Comparison of ENCODE assay signal across 3 cellular contexts in the genomic region with DNA sequence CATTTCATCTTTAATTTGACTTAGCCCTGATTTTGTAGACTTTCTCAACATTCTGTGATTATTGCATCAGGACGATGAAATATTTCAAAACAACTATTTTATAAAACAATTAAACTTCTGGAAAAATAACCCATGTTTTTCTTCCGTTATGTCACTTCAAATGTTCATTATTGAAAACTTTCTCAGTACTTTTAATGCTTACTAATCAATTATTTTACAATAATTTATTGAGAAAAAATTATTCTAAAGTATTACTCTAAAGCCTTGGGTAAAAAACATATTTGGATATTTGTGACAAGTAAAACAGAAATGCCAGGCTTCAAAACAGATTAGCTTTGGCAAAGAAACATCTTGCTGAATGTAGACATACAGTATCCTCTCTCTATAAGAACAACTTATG.
TF ChIP-seq lines count a peak whose summit lies in the region.

No MANE protein-coding gene starts in this region.

TF ChIP-seq in A549, 52 proteins besides CTCF, POLR2A, EP300 and RAD21:
- no peak for TF ChIP-seq NFE2L2 (conservative IDR thresholded peaks at IDR 0.05; ENCODE audit: low read length)
- TF ChIP-seq TP53 (CRISPR knock-in tag; IDR thresholded peaks at IDR 0.05): no peak
- peak; percentile 81 for TF ChIP-seq MAFK (IDR thresholded peaks at IDR 0.05; ENCODE audit: partially characterized antibody)
- TF ChIP-seq SREBF2 (IDR thresholded peaks at IDR 0.05): no peak

TF ChIP-seq in IMR-90, 13 proteins besides CTCF, POLR2A, EP300 and RAD21:
- TF ChIP-seq RCOR1 (IDR thresholded peaks at IDR 0.05; ENCODE audit: insufficient replicate concordance, low read length) (no peak), MAFK (IDR thresholded peaks at IDR 0.05; ENCODE audit: low read depth, low read length) (peak; percentile 30; the same call in 1 of the 2 replicates)

TF ChIP-seq in K562, 482 proteins besides CTCF, POLR2A, EP300 and RAD21:
- TF ChIP-seq ZNF316 (IDR thresholded peaks at IDR 0.05) (peak; percentile 91), TAF15 (IDR thresholded peaks at IDR 0.05; ENCODE audit: low read depth, low read length) (no peak), MAFF (IDR thresholded peaks at IDR 0.05; ENCODE audit: low read length) (peak; percentile 20; the same call in 1 of the 2 replicates), GATAD2B (IDR thresholded peaks at IDR 0.05; ENCODE audit: borderline replicate concordance) (no peak), DDX20 (tag; IDR thresholded peaks at IDR 0.05; ENCODE audit: low read depth) (no peak), ILK (tag; IDR thresholded peaks at IDR 0.05; ENCODE audit: borderline replicate concordance, low read depth) (no peak), ELF2 (CRISPR knock-in tag; IDR thresholded peaks at IDR 0.05) (no peak), SREBF1 (IDR thresholded peaks at IDR 0.05; ENCODE audit: borderline replicate concordance, low read depth, low read length) (no peak), KLF1 (tag; IDR thresholded peaks at IDR 0.05) (no peak), C11orf30 (IDR thresholded peaks at IDR 0.05; ENCODE audit: low read depth) (peak; percentile 76), MYBL2 (IDR thresholded peaks at IDR 0.05; ENCODE audit: low read depth) (no peak), MYBL2 (CRISPR knock-in tag; IDR thresholded peaks at IDR 0.05; ENCODE audit: borderline replicate concordance) (no peak), RFX5 (IDR thresholded peaks at IDR 0.05; ENCODE audit: low read depth, low read length) (no peak), TRIM24 (IDR thresholded peaks at IDR 0.05) (peak in 1 of 2 experiments; percentile 30; a peak in 1 of 4 replicates), ZNF165 (CRISPR knock-in tag; IDR thresholded peaks at IDR 0.05; ENCODE audit: borderline replicate concordance) (no peak), ZNF717 (CRISPR knock-in tag; IDR thresholded peaks at IDR 0.05) (no peak), CEBPG (CRISPR knock-in tag; IDR thresholded peaks at IDR 0.05) (no peak), CEBPG (tag; conservative IDR thresholded peaks at IDR 0.05 in 1 of 2, IDR thresholded peaks at IDR 0.05 in 1 of 2) (peak; percentile 49 to 57; a peak in 2 of 4 replicates), EZH2 (IDR thresholded peaks at IDR 0.05; ENCODE audit: borderline replicate concordance, low read depth, low read length) (no peak), MTF1 (CRISPR knock-in tag; IDR thresholded peaks at IDR 0.05; ENCODE audit: borderline replicate concordance) (no peak), IFI16 (CRISPR knock-in tag; IDR thresholded peaks at IDR 0.05) (no peak), GTF2E2 (tag; IDR thresholded peaks at IDR 0.05) (no peak), ZFPM2 (CRISPR knock-in tag; IDR thresholded peaks at IDR 0.05) (no peak), ZNF282 (CRISPR knock-in tag; IDR thresholded peaks at IDR 0.05) (no peak), PTRF (tag; IDR thresholded peaks at IDR 0.05) (no peak), SMARCE1 (IDR thresholded peaks at IDR 0.05) (no peak), CC2D1A (IDR thresholded peaks at IDR 0.05) (no peak), RBBP5 (IDR thresholded peaks at IDR 0.05; ENCODE audit: borderline replicate concordance, insufficient read depth, low read length, poor library complexity, severe bottlenecking) (no peak), ZNF431 (CRISPR knock-in tag; IDR thresholded peaks at IDR 0.05) (no peak), TEAD2 (tag; IDR thresholded peaks at IDR 0.05) (no peak), MAFG (tag; conservative IDR thresholded peaks at IDR 0.05) (peak; percentile 58; the same call in 1 of the 2 replicates), HNRNPUL1 (IDR thresholded peaks at IDR 0.05; ENCODE audit: low read length) (no peak), XRCC5 (IDR thresholded peaks at IDR 0.05; ENCODE audit: low read depth, low read length) (no peak), ZNF311 (CRISPR knock-in tag; IDR thresholded peaks at IDR 0.05) (no peak)
- TF ChIP-seq, protein P1, sequence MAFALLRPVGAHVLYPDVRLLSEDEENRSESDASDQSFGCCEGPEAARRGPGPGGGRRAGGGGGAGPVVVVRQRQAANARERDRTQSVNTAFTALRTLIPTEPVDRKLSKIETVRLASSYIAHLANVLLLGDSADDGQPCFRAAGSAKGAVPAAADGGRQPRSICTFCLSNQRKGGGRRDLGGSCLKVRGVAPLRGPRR (CRISPR knock-in tag; IDR thresholded peaks at IDR 0.05): no peak
- TF ChIP-seq, protein P2, sequence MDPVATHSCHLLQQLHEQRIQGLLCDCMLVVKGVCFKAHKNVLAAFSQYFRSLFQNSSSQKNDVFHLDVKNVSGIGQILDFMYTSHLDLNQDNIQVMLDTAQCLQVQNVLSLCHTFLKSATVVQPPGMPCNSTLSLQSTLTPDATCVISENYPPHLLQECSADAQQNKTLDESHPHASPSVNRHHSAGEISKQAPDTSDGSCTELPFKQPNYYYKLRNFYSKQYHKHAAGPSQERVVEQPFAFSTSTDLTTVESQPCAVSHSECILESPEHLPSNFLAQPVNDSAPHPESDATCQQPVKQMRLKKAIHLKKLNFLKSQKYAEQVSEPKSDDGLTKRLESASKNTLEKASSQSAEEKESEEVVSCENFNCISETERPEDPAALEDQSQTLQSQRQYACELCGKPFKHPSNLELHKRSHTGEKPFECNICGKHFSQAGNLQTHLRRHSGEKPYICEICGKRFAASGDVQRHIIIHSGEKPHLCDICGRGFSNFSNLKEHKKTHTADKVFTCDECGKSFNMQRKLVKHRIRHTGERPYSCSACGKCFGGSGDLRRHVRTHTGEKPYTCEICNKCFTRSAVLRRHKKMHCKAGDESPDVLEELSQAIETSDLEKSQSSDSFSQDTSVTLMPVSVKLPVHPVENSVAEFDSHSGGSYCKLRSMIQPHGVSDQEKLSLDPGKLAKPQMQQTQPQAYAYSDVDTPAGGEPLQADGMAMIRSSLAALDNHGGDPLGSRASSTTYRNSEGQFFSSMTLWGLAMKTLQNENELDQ (CRISPR knock-in tag; IDR thresholded peaks at IDR 0.05; ENCODE audit: borderline replicate concordance): no peak
- TF ChIP-seq, protein P3, sequence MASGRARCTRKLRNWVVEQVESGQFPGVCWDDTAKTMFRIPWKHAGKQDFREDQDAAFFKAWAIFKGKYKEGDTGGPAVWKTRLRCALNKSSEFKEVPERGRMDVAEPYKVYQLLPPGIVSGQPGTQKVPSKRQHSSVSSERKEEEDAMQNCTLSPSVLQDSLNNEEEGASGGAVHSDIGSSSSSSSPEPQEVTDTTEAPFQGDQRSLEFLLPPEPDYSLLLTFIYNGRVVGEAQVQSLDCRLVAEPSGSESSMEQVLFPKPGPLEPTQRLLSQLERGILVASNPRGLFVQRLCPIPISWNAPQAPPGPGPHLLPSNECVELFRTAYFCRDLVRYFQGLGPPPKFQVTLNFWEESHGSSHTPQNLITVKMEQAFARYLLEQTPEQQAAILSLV (tag; IDR thresholded peaks at IDR 0.05): no peak
- TF ChIP-seq, protein P4, sequence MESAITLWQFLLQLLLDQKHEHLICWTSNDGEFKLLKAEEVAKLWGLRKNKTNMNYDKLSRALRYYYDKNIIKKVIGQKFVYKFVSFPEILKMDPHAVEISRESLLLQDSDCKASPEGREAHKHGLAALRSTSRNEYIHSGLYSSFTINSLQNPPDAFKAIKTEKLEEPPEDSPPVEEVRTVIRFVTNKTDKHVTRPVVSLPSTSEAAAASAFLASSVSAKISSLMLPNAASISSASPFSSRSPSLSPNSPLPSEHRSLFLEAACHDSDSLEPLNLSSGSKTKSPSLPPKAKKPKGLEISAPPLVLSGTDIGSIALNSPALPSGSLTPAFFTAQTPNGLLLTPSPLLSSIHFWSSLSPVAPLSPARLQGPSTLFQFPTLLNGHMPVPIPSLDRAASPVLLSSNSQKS (CRISPR knock-in tag; IDR thresholded peaks at IDR 0.05): no peak
- TF ChIP-seq, protein P5, sequence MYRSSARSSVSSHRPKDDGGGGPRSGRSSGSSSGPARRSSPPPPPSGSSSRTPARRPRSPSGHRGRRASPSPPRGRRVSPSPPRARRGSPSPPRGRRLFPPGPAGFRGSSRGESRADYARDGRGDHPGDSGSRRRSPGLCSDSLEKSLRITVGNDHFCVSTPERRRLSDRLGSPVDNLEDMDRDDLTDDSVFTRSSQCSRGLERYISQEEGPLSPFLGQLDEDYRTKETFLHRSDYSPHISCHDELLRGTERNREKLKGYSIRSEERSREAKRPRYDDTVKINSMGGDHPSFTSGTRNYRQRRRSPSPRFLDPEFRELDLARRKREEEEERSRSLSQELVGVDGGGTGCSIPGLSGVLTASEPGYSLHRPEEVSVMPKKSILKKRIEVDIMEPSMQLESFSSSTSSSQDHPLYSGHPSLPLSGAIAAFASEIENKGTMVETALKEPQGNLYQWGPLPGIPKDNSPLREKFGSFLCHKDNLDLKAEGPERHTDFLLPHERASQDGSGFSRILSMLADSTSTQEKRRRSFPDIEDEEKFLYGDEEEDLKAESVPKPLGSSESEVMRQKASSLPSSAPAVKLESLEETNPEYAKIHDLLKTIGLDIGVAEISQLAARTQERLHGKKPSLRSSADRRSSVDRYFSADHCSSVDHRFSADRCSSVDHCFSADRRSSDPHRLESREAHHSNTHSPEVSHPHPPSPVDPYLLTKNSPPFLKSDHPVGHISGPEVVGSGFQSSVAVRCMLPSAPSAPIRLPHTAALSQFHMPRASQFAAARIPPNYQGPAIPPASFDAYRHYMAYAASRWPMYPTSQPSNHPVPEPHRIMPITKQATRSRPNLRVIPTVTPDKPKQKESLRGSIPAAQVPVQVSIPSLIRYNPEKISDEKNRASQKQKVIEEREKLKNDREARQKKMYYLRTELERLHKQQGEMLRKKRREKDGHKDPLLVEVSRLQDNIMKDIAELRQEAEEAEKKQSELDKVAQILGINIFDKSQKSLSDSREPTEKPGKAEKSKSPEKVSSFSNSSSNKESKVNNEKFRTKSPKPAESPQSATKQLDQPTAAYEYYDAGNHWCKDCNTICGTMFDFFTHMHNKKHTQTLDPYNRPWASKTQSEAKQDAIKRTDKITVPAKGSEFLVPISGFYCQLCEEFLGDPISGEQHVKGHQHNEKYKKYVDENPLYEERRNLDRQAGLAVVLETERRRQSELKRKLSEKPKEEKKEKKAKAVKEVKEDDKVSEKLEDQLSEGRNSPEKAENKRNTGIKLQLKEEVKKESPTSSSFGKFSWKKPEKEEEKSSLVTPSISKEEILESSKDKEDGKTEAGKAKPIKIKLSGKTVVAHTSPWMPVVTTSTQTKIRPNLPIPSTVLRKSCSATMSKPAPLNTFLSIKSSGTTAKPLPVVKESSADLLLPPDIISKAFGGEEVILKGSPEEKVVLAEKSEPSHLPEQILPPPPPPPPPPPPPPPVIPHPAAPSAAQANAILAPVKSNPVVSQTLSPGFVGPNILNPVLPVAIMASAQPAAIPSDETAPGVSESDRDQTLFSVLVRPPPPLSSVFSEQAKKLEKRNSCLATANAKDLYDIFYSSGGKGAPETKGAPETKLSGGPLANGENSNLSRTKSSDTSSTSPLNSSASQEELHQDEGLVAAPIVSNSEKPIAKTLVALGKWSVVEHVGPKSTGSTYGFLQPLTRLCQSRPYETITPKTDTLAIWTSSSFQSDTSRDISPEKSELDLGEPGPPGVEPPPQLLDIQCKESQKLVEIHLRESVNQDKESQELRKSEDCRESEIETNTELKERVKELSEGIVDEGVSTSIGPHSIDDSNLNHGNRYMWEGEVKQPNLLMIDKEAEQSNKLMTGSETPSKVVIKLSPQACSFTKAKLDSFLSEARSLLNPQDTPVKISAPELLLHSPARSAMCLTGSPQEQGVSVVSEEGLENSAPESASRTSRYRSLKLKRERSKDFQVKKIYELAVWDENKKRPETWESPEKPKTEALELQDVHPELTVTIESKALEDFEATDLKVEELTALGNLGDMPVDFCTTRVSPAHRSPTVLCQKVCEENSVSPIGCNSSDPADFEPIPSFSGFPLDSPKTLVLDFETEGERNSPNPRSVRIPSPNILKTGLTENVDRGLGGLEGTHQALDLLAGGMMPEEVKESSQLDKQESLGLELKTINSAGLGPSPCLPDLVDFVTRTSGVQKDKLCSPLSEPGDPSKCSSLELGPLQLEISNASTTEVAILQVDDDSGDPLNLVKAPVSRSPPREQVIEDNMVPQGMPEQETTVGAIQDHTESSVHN (IDR thresholded peaks at IDR 0.05; ENCODE audit: borderline replicate concordance in 1 of 2, low read depth in 1 of 2): no peak
- TF ChIP-seq, protein P6, sequence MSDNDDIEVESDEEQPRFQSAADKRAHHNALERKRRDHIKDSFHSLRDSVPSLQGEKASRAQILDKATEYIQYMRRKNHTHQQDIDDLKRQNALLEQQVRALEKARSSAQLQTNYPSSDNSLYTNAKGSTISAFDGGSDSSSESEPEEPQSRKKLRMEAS (CRISPR knock-in tag; IDR thresholded peaks at IDR 0.05): no peak
- TF ChIP-seq, protein P7, sequence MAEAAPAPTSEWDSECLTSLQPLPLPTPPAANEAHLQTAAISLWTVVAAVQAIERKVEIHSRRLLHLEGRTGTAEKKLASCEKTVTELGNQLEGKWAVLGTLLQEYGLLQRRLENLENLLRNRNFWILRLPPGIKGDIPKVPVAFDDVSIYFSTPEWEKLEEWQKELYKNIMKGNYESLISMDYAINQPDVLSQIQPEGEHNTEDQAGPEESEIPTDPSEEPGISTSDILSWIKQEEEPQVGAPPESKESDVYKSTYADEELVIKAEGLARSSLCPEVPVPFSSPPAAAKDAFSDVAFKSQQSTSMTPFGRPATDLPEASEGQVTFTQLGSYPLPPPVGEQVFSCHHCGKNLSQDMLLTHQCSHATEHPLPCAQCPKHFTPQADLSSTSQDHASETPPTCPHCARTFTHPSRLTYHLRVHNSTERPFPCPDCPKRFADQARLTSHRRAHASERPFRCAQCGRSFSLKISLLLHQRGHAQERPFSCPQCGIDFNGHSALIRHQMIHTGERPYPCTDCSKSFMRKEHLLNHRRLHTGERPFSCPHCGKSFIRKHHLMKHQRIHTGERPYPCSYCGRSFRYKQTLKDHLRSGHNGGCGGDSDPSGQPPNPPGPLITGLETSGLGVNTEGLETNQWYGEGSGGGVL (CRISPR knock-in tag; IDR thresholded peaks at IDR 0.05): no peak
TF ChIP-seq in K562: peak in this region for 6.
